In the genomic region with DNA sequence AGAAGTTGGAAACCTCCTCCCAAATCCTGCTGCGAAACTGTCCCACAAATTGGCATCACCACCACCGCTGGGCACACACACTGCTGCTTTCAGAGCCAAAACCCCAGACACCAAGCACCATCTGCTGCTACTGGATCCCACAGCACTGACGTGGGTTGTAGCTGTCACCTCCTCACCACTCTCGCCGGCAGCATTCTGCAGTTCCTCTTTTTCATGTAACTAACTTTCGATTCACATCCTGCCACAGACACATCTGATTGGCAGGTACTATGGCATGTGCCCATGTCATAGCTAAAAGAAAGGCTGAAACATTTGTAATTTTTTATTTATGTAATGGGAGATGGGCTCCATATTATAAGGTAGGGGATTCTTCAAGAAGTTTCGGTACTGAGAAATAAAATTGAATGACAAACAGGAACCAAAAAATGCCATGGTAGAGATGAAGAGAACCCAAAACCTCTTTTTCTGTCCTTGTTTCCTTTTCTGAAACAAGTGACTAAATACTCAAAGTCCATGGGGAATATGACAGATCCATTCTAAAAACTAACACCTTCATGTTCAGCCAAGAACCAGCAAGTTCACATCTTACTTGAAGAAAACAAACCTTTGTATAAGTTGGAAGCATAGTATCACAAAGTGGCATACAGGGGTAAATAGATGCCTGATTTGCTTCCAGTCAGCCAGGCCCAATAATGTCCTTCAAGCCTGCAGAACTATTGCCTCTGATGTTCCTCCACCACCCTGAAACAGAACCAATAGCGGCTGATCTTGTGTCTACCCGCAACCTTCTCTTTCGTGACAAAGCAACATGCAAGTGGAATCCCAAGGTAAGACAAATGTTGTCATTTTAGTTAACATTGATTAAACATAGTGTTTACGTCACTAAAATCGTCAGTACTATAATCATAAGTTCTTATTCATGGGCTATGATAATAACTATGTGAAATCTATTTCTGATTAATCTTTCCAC, we compare ENCODE assay signal across 8 cellular contexts. TPM values are rescaled to one million over a fixed set of nuclear protein-coding genes. Genes with fewer than 3 reads are reported as not detected.
A peak's percentile ranks its signal among the peaks of the same experiment; 100 is the strongest.
DNase-seq lines count a peak whose midpoint lies in the region; ATAC-seq and TF ChIP-seq lines count a peak whose summit lies in the region.

No MANE protein-coding gene starts in this region.

- H3K9me3 ChIP-seq in stomach, result no peaks in the 10 kb centered on the region

- peaks cover 14 to 29% (median 28%) of the 10 kb centered on the region in 3 donors for H3K4me1 Mint-ChIP-seq in naive B cell

- no peaks in the 10 kb centered on the region for H3K27me3 ChIP-seq in stomach

- peak; percentile 46 for DNase-seq in activated naive CD4-positive, alpha-beta T cell treated with Interleukin-2 at 50 U/mL for 16 hours
- DNase-seq in naive B cell (peak; percentile 91), stomach (peak; percentile 60), DMS153 (lab: John Stamatoyannopoulos, UW) (no peak), NCI-H1105 treated with DMSO at 0.1 percent for 48 hours (lab: John Stamatoyannopoulos, UW) (no peak)

- peak overlapping the region; percentile 90 to 99 (median 96) for H3K27ac Mint-ChIP-seq in naive B cell

- no peak for TF ChIP-seq CTCF in stomach (IDR thresholded peaks at IDR 0.05)

- peaks cover 21 to 48% (median 33%) of the 10 kb centered on the region in 3 donors for H3K27me3 Mint-ChIP-seq in naive B cell

- no peaks in the 10 kb centered on the region for H3K36me3 Mint-ChIP-seq in naive B cell

- H3K4me3 ChIP-seq in stomach, result no peak overlapping the region

- no peaks in the 10 kb centered on the region for H3K36me3 ChIP-seq in stomach

- ATAC-seq in GM18519 (IDR thresholded peaks at IDR 0.05; ENCODE audit: low FRiP score, unreplicated experiment) (peak; percentile 97), HG02938 (IDR thresholded peaks at IDR 0.05; ENCODE audit: unreplicated experiment) (peak; percentile 99), naive B cell (ENCODE audit: low read depth in 2 of 2) (peak; percentile 90 to 91)

- H3K27ac ChIP-seq in stomach, result no peak overlapping the region

- H3K9me3 Mint-ChIP-seq in naive B cell, result no peaks in the 10 kb centered on the region

- H3K4me3 Mint-ChIP-seq in naive B cell, result peak overlapping the region in 6 of 8 donors; percentile 1 to 63 (median 29)

- no peak for TF ChIP-seq EP300 in stomach (IDR thresholded peaks at IDR 0.05)

- 71 to 73% (median 73%) methylated on average over 12 of the region's 12 CpGs for WGBS in stomach, 5 donors

- TF ChIP-seq POLR2A in Raji (IDR thresholded peaks at IDR 0.05; ENCODE audit: insufficient read depth, low read depth, low read length), result 0 out of 2 replicates have a peak, but pooled peaks have one; percentile 30
- no peak for TF ChIP-seq POLR2A in stomach (IDR thresholded peaks at IDR 0.05)

- intact Hi-C loops in stomach (cut with DNase I; ENCODE audit: low total_unique reads), result loop anchor here (5.0 kb wide), 1 partner anchor 137 kb away; no protein-coding TSS in a partner anchor

- peaks cover 0 to 14% (median 0%) of the 10 kb centered on the region in 4 donors for H3K4me1 ChIP-seq in stomach

RNA-seq across cellular contexts. Expression of a gene that starts 26.6 kb away (rescaled TPM):
- polyA plus RNA-seq in naive B cell (ENCODE audit: low read depth in 6 of 6), result under 1 TPM in 1 of 6 donors, not detected in 5; 0.07 TPM
- total RNA-seq in stomach, result 1 to 10 TPM in 2 of 5 donors, under 1 TPM in 1, not detected in 2; 0.73 to 3.9 (median 1.4) TPM
- polyA plus RNA-seq in stomach, result 1 to 10 TPM; 1.1 to 7.5 (median 2.6) TPM

RNA-seq across cellular contexts. Expression of a gene that starts 33.8 kb away (rescaled TPM):
- polyA plus RNA-seq in naive B cell (ENCODE audit: low read depth in 6 of 6) (100 to 1,000 TPM in 4 of 6 donors, 10 to 100 TPM in 2; 55.5 to 355 (median 116) TPM), stomach (10 to 100 TPM; 12.8 to 22.2 (median 13.1) TPM)
- total RNA-seq in stomach, result 10 to 100 TPM in 3 of 5 donors, 1 to 10 TPM in 2; 1.8 to 39.3 (median 25.1) TPM

Comparison
In these comparisons a context has a peak if more than half of its experiments do, and no peak if none do; other contexts are left out.
1. DNase-seq: peak in activated naive CD4-positive, alpha-beta T cell treated with Interleukin-2 at 50 U/mL for 16 hours (single experiment), naive B cell (single experiment) and stomach (single experiment); none in DMS153 (single experiment) and NCI-H1105 treated with DMSO at 0.1 percent for 48 hours (single experiment).
2. Peak in every context shown above with its lines, with median percentiles within 50 percentile points of each other: ATAC-seq.